Comparison of ENCODE assay signal across 8 cellular contexts in genomic region chr10:97686301-97686961, GRCh38.
A peak's percentile ranks its signal among the peaks of the same experiment; 100 is the strongest.
DNase-seq lines count a peak whose midpoint lies in the region; ATAC-seq, FAIRE-seq and TF ChIP-seq lines count a peak whose summit lies in the region.

No MANE protein-coding gene starts in this region.

- no peak overlapping the region for H2AFZ ChIP-seq in OCI-LY1 (ENCODE audit: low read length)

- H3K79me2 ChIP-seq in OCI-LY1 (ENCODE audit: insufficient read depth, low read length) = no peaks in the 10 kb centered on the region

- peak overlapping the region; percentile 55 for H3K4me3 ChIP-seq in OCI-LY1 (ENCODE audit: low read depth, low read length, poor library complexity, severe bottlenecking)
- H3K4me3 ChIP-seq in duodenal mucosa (ENCODE audit: low read depth in 1 of 2, low read length in 2 of 2) = peak overlapping the region; percentile 92 to 95
- peak overlapping the region; percentile 80 for H3K4me3 ChIP-seq in mucosa of stomach (ENCODE audit: low read length)

- H3F3A ChIP-seq in OCI-LY1 (ENCODE audit: insufficient read depth, low read length) = no peaks in the 10 kb centered on the region

- no peak for TF ChIP-seq POLR2A in H54 (IDR thresholded peaks at IDR 0.05; ENCODE audit: low read depth, low read length)

- no peak for FAIRE-seq in H54 (lab: Jason Lieb, UNC)

- H3K27me3 ChIP-seq in OCI-LY1 (ENCODE audit: insufficient read depth, low read length) = no peaks in the 10 kb centered on the region
- no peaks in the 10 kb centered on the region for H3K27me3 ChIP-seq in duodenal mucosa (ENCODE audit: control insufficient read depth in 1 of 2, insufficient read depth in 2 of 2, low read length in 2 of 2)
- no peaks in the 10 kb centered on the region for H3K27me3 ChIP-seq in mucosa of stomach (ENCODE audit: control insufficient read depth, insufficient read depth, low read length)

- TF ChIP-seq CTCF in OCI-LY1 (IDR thresholded peaks at IDR 0.05; ENCODE audit: low read length) = peak; percentile 29; the same call in 1 of the 2 replicates

- H3K9me2 ChIP-seq in OCI-LY1 (ENCODE audit: low read depth, low read length) = no peaks in the 10 kb centered on the region

- H3K27ac ChIP-seq in OCI-LY1 (ENCODE audit: low read depth, low read length, poor library complexity, severe bottlenecking) = no peak overlapping the region
- peak overlapping the region; percentile 91 for H3K27ac ChIP-seq in duodenal mucosa (ENCODE audit: low read depth, low read length)

- peak overlapping the region; percentile 59 for H3K4me2 ChIP-seq in OCI-LY1 (ENCODE audit: low read length)

- ATAC-seq in GM18868 (IDR thresholded peaks at IDR 0.05; ENCODE audit: unreplicated experiment) = peak; percentile 10
- no peak for ATAC-seq in HG02678 (IDR thresholded peaks at IDR 0.05; ENCODE audit: unreplicated experiment)

- H3K9ac ChIP-seq in OCI-LY1 (ENCODE audit: low read length) (no peak overlapping the region; the same call in 1 of the 2 replicates), duodenal mucosa (ENCODE audit: low read depth in 1 of 2, low read length in 2 of 2) (peak overlapping the region; percentile 98 to 100), mucosa of stomach (ENCODE audit: low read length) (peak overlapping the region; percentile 91)

- H3K9me3 ChIP-seq in OCI-LY1 (ENCODE audit: low read length) = no peaks in the 10 kb centered on the region
- no peaks in the 10 kb centered on the region for H3K9me3 ChIP-seq in duodenal mucosa (ENCODE audit: control insufficient read depth in 1 of 2, low read length in 2 of 2)
- no peaks in the 10 kb centered on the region for H3K9me3 ChIP-seq in mucosa of stomach (ENCODE audit: control insufficient read depth, low read length)

- H3K4me1 ChIP-seq in OCI-LY1 (ENCODE audit: insufficient read depth, low read length, severe bottlenecking) (peaks cover 7% of the 10 kb centered on the region), duodenal mucosa (ENCODE audit: control insufficient read depth in 1 of 2, insufficient read depth in 2 of 2, low read length in 2 of 2) (peaks cover 32 to 54% of the 10 kb centered on the region in 2 donors), mucosa of stomach (ENCODE audit: control insufficient read depth, insufficient read depth, low read length) (peaks cover 51% of the 10 kb centered on the region)

- H3K36me3 ChIP-seq in OCI-LY1 (ENCODE audit: insufficient read depth, low read length) (no peaks in the 10 kb centered on the region), duodenal mucosa (ENCODE audit: control insufficient read depth in 1 of 2, insufficient read depth in 2 of 2, low read length in 2 of 2) (no peaks in the 10 kb centered on the region), mucosa of stomach (ENCODE audit: control insufficient read depth, insufficient read depth, low read length) (no peaks in the 10 kb centered on the region)

- DNase-seq in H54 (ENCODE audit: insufficient read length, low spot score) = no peak
- DNase-seq in NCI-H146 treated with DMSO at 0.1 percent for 48 hours (lab: John Stamatoyannopoulos, UW; ENCODE audit: unreplicated experiment) = no peak
- DNase-seq in GM03348 (ENCODE audit: low spot score) = no peak

- H4K20me1 ChIP-seq in OCI-LY1 (ENCODE audit: insufficient read depth, low read length) = no peaks in the 10 kb centered on the region
